8 cellular contexts compared by ENCODE assay signal in genomic region chr4:8157944-8158709, GRCh38. TPM values are rescaled to one million over a fixed set of nuclear protein-coding genes. Genes with fewer than 3 reads are reported as not detected.
DNase-seq lines count a peak whose midpoint lies in the region; ATAC-seq and TF ChIP-seq lines count a peak whose summit lies in the region.

No MANE protein-coding gene starts in this region.

- H3K9me3 ChIP-seq in duodenal mucosa (ENCODE audit: control insufficient read depth in 1 of 2, low read length in 2 of 2) = no peaks in the 10 kb centered on the region

- H3K4me1 Mint-ChIP-seq in CD14-positive monocyte (peaks cover 18% of the 10 kb centered on the region), IgD-negative memory B cell (peaks cover 16 to 19% (median 17%) of the 10 kb centered on the region in 3 donors), natural killer cell (peaks cover 15 to 19% of the 10 kb centered on the region in 2 donors)

- peak overlapping the region; percentile 69 to 78 for H3K4me3 Mint-ChIP-seq in CD14-positive monocyte
- H3K4me3 Mint-ChIP-seq in IgD-negative memory B cell = peak overlapping the region; percentile 60 to 77 (median 74)
- H3K4me3 Mint-ChIP-seq in natural killer cell = peak overlapping the region; percentile 79

- H3K9ac ChIP-seq in duodenal mucosa (ENCODE audit: low read depth in 1 of 2, low read length in 2 of 2) = peak overlapping the region in 1 of 2 donors; percentile 47

- no peaks in the 10 kb centered on the region for H3K36me3 ChIP-seq in duodenal mucosa (ENCODE audit: control insufficient read depth in 1 of 2, insufficient read depth in 2 of 2, low read length in 2 of 2)

- H3K27me3 ChIP-seq in duodenal mucosa (ENCODE audit: control insufficient read depth in 1 of 2, insufficient read depth in 2 of 2, low read length in 2 of 2) = peaks cover 0 to 11% of the 10 kb centered on the region in 2 donors

- TF ChIP-seq CTCF in CD14-positive monocyte (IDR thresholded peaks at IDR 0.05) = no peak
- no peak for TF ChIP-seq CTCF in natural killer cell (IDR thresholded peaks at IDR 0.05)

- intact Hi-C loops in CD14-positive monocyte (cut with micrococcal nuclease) (loop anchor here (5.0 to 10.0 kb wide), 3 partner anchors 39 to 267 kb away; partner anchors contain the start of gene SH3TC1 (in 1 of the 2)), natural killer cell (cut with micrococcal nuclease) (loop anchor here (1.0 to 2.0 kb wide), 2 partner anchors 41 to 251 kb away; partner anchors contain the start of gene SH3TC1)

- H3K4me1 ChIP-seq in duodenal mucosa (ENCODE audit: control insufficient read depth in 1 of 2, insufficient read depth in 2 of 2, low read length in 2 of 2) = peaks cover 0 to 22% of the 10 kb centered on the region in 2 donors

- H3K9me3 Mint-ChIP-seq in CD14-positive monocyte = peaks cover 0 to 13% (median 3%) of the 10 kb centered on the region in 7 donors
- no peaks in the 10 kb centered on the region for H3K9me3 Mint-ChIP-seq in IgD-negative memory B cell
- no peaks in the 10 kb centered on the region for H3K9me3 Mint-ChIP-seq in natural killer cell

- no peak overlapping the region for H3K27ac ChIP-seq in duodenal mucosa (ENCODE audit: low read depth, low read length)

- H3K36me3 Mint-ChIP-seq in CD14-positive monocyte = peaks cover 0 to 3% of the 10 kb centered on the region in 2 donors
- peaks cover 5% of the 10 kb centered on the region for H3K36me3 Mint-ChIP-seq in IgD-negative memory B cell
- no peaks in the 10 kb centered on the region for H3K36me3 Mint-ChIP-seq in natural killer cell

- peak in 1 of 3 donors; percentile 0 for ATAC-seq in natural killer cell
- ATAC-seq in HG03097 (IDR thresholded peaks at IDR 0.05; ENCODE audit: low FRiP score, unreplicated experiment) = no peak
- ATAC-seq in HG03025 (IDR thresholded peaks at IDR 0.05; ENCODE audit: low FRiP score, unreplicated experiment) = no peak

- DNase-seq in CD14-positive monocyte (ENCODE audit: low spot score) (no peak), natural killer cell (no peak), HuH-7 (ENCODE audit: low spot score) (no peak), amniotic stem cell (lab: John Stamatoyannopoulos, UW) (no peak)

- H3K4me3 ChIP-seq in duodenal mucosa (ENCODE audit: low read depth in 1 of 2, low read length in 2 of 2) = peak overlapping the region; percentile 69 to 73

- H3K27ac Mint-ChIP-seq in CD14-positive monocyte (no peak overlapping the region), IgD-negative memory B cell (no peak overlapping the region), natural killer cell (peak overlapping the region in 1 of 2 donors; percentile 94)

- peaks cover 33 to 79% (median 47%) of the 10 kb centered on the region in 3 donors for H3K27me3 Mint-ChIP-seq in CD14-positive monocyte (ENCODE audit: low read depth in 3 of 3)
- peaks cover 12% of the 10 kb centered on the region for H3K27me3 Mint-ChIP-seq in IgD-negative memory B cell
- H3K27me3 Mint-ChIP-seq in natural killer cell (ENCODE audit: low read depth in 2 of 2) = peaks cover 0 to 14% of the 10 kb centered on the region in 2 donors

RNA-seq across cellular contexts. Expression of gene ABLIM2, which starts 0.5 kb away (rescaled TPM):
- polyA plus RNA-seq in CD14-positive monocyte = not detected
- 1.3 TPM for polyA plus RNA-seq in IgD-negative memory B cell
- total RNA-seq in natural killer cell = 1 to 10 TPM in 2 of 3 donors, under 1 TPM in 1; 0.71 to 2.8 (median 1.3) TPM

RNA-seq across cellular contexts. Expression of gene SH3TC1, which starts 41.0 kb away (rescaled TPM):
- polyA plus RNA-seq in CD14-positive monocyte = 10 to 100 TPM; 36.9 to 41.9 TPM
- 39.8 TPM for polyA plus RNA-seq in IgD-negative memory B cell
- total RNA-seq in natural killer cell = 10 to 100 TPM; 50.1 to 61.7 (median 54.9) TPM
